ENCODE assay signal across 19 cellular contexts in genomic region chr3:167662919-167663400, GRCh38. TPM values are rescaled to one million over a fixed set of nuclear protein-coding genes. Genes with fewer than 3 reads are reported as not detected.
"Had no signal": no experiment of that assay in that cellular context is flagged by ENCODE, and none has a peak within 500 bp of the region (broad histone marks: within the 10 kb centered on the region; RNA-seq: fewer than 3 reads in every experiment).

No MANE protein-coding gene starts in this region.

- H3K27ac ChIP-seq: epithelial cell of prostate, heart left ventricle, neutrophil, ovary, prostate gland had no signal

- H3K4me3 ChIP-seq: heart left ventricle, ovary, prostate gland had no signal

- H3K36me3 ChIP-seq: heart left ventricle, neutrophil, ovary, prostate gland had no signal

- DNase-seq: activated CD4-positive, alpha-beta memory T cell treated with anti-CD3 and anti-CD28 coated beads for 36 hours; activated CD4-positive, alpha-beta T cell treated with anti-CD3 and anti-CD28 coated beads for 4 hours; activated CD4-positive, CD25-positive, alpha-beta regulatory T cell; activated naive CD4-positive, alpha-beta T cell treated with Interleukin-2 at 50 U/mL for 16 hours; activated naive CD8-positive, alpha-beta T cell treated with anti-CD3 and anti-CD28 coated beads for 36 hours; activated T-cell treated with anti-CD3 and anti-CD28 coated beads, Interleukin-2, amount 50 U/mL, for 48 hours; amygdala; cerebellar nuclear complex; cortex of kidney; endodermal cell; heart left ventricle; ovary; stimulated activated CD4-positive, alpha-beta T cell treated with anti-CD3 and anti-CD28 coated beads, Interleukin-4, amount 100 ng/mL, for 24 hours; stimulated activated naive CD4-positive, alpha-beta T cell treated with Interleukin-2 at 50 U/mL for 16 hours had no signal

- H3K27me3 ChIP-seq: heart left ventricle, neutrophil, ovary had no signal

- H3K9me3 ChIP-seq: heart left ventricle, neutrophil, ovary, prostate gland had no signal

- H3K4me1 ChIP-seq: heart left ventricle, prostate gland had no signal

- ATAC-seq: heart left ventricle; natural killer cell treated with Interleukin-12 subunit alpha and Interleukin-12 subunit beta and Interleukin-15 and Interleukin-18, amount 100 ng/mL, for 72 hours had no signal

RNA-seq across cellular contexts. Expression of gene WDR49, which starts 9.2 kb away (rescaled TPM):
- total RNA-seq: activated CD4-positive, alpha-beta memory T cell treated with anti-CD3 and anti-CD28 coated beads for 36 hours had no signal
- polyA plus RNA-seq: liver had no signal
